In the genomic region with DNA sequence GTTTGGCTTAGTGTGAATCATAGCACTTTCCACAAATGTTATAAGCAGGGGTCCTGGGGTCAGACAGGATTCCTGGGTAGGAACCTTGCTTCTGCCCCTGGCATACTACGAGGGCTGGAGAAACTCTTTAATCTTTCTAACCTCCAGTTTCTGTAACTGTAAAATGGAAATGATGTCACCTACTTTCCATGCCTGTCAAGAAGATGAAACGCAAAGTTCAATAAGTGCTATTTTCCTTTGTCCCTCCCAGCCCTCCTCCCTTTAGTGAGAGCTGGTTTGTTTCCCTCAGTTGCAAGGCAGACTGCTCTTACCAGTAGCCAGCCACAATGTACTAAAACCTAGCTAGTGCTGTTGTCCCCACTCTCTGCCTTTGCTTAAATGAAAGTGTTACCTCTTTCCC, we compare ENCODE assay signal across 2 cellular contexts.
TF ChIP-seq lines count a peak whose summit lies in the region.

No MANE protein-coding gene starts in this region.

TF ChIP-seq in GM23338, 12 proteins besides CTCF, POLR2A, EP300 and RAD21 (continued from another document):
- TF ChIP-seq EZH2phosphoT487 (IDR thresholded peaks at IDR 0.05; ENCODE audit: unreplicated experiment), result no peak
- TF ChIP-seq REST (IDR thresholded peaks at IDR 0.05; ENCODE audit: unreplicated experiment), result no peak
- TF ChIP-seq POLR2AphosphoS5 (IDR thresholded peaks at IDR 0.05; ENCODE audit: low read depth), result no peak
- no peak for TF ChIP-seq ZNF114 (CRISPR knock-in tag; IDR thresholded peaks at IDR 0.05)
- TF ChIP-seq, protein P1, sequence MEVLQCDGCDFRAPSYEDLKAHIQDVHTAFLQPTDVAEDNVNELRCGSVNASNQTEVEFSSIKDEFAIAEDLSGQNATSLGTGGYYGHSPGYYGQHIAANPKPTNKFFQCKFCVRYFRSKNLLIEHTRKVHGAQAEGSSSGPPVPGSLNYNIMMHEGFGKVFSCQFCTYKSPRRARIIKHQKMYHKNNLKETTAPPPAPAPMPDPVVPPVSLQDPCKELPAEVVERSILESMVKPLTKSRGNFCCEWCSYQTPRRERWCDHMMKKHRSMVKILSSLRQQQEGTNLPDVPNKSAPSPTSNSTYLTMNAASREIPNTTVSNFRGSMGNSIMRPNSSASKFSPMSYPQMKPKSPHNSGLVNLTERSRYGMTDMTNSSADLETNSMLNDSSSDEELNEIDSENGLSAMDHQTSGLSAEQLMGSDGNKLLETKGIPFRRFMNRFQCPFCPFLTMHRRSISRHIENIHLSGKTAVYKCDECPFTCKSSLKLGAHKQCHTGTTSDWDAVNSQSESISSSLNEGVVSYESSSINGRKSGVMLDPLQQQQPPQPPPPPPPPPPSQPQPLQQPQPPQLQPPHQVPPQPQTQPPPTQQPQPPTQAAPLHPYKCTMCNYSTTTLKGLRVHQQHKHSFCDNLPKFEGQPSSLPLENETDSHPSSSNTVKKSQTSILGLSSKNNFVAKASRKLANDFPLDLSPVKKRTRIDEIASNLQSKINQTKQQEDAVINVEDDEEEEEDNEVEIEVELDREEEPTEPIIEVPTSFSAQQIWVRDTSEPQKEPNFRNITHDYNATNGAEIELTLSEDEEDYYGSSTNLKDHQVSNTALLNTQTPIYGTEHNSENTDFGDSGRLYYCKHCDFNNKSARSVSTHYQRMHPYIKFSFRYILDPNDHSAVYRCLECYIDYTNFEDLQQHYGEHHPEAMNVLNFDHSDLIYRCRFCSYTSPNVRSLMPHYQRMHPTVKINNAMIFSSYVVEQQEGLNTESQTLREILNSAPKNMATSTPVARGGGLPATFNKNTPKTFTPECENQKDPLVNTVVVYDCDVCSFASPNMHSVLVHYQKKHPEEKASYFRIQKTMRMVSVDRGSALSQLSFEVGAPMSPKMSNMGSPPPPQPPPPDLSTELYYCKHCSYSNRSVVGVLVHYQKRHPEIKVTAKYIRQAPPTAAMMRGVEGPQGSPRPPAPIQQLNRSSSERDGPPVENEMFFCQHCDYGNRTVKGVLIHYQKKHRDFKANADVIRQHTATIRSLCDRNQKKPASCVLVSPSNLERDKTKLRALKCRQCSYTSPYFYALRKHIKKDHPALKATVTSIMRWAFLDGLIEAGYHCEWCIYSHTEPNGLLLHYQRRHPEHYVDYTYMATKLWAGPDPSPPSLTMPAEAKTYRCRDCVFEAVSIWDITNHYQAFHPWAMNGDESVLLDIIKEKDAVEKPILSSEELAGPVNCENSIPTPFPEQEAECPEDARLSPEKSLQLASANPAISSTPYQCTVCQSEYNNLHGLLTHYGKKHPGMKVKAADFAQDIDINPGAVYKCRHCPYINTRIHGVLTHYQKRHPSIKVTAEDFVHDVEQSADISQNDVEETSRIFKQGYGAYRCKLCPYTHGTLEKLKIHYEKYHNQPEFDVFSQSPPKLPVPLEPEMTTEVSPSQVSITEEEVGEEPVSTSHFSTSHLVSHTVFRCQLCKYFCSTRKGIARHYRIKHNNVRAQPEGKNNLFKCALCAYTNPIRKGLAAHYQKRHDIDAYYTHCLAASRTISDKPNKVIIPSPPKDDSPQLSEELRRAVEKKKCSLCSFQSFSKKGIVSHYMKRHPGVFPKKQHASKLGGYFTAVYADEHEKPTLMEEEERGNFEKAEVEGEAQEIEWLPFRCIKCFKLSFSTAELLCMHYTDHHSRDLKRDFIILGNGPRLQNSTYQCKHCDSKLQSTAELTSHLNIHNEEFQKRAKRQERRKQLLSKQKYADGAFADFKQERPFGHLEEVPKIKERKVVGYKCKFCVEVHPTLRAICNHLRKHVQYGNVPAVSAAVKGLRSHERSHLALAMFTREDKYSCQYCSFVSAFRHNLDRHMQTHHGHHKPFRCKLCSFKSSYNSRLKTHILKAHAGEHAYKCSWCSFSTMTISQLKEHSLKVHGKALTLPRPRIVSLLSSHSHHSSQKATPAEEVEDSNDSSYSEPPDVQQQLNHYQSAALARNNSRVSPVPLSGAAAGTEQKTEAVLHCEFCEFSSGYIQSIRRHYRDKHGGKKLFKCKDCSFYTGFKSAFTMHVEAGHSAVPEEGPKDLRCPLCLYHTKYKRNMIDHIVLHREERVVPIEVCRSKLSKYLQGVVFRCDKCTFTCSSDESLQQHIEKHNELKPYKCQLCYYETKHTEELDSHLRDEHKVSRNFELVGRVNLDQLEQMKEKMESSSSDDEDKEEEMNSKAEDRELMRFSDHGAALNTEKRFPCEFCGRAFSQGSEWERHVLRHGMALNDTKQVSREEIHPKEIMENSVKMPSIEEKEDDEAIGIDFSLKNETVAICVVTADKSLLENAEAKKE (CRISPR knock-in tag; IDR thresholded peaks at IDR 0.05), result no peak
- no peak for TF ChIP-seq JUNB (IDR thresholded peaks at IDR 0.05; ENCODE audit: unreplicated experiment)
- TF ChIP-seq EZH2 (IDR thresholded peaks at IDR 0.05; ENCODE audit: low read depth, unreplicated experiment), result no peak
- no peak for TF ChIP-seq NANOG (IDR thresholded peaks at IDR 0.05; ENCODE audit: borderline replicate concordance)
TF ChIP-seq in GM23338: peak in this region for 0.

TF ChIP-seq in WTC11, 78 proteins besides CTCF, POLR2A, EP300 and RAD21 (continued from another document):
- TF ChIP-seq SOX15 (CRISPR knock-in tag; IDR thresholded peaks at IDR 0.05) (no peak), E2F5 (CRISPR knock-in tag; IDR thresholded peaks at IDR 0.05) (no peak), ETV6 (CRISPR knock-in tag; IDR thresholded peaks at IDR 0.05) (no peak), E2F4 (CRISPR knock-in tag; IDR thresholded peaks at IDR 0.05; ENCODE audit: borderline replicate concordance, low read depth) (no peak), ZNF121 (CRISPR knock-in tag; IDR thresholded peaks at IDR 0.05) (no peak)
- TF ChIP-seq, protein P2, sequence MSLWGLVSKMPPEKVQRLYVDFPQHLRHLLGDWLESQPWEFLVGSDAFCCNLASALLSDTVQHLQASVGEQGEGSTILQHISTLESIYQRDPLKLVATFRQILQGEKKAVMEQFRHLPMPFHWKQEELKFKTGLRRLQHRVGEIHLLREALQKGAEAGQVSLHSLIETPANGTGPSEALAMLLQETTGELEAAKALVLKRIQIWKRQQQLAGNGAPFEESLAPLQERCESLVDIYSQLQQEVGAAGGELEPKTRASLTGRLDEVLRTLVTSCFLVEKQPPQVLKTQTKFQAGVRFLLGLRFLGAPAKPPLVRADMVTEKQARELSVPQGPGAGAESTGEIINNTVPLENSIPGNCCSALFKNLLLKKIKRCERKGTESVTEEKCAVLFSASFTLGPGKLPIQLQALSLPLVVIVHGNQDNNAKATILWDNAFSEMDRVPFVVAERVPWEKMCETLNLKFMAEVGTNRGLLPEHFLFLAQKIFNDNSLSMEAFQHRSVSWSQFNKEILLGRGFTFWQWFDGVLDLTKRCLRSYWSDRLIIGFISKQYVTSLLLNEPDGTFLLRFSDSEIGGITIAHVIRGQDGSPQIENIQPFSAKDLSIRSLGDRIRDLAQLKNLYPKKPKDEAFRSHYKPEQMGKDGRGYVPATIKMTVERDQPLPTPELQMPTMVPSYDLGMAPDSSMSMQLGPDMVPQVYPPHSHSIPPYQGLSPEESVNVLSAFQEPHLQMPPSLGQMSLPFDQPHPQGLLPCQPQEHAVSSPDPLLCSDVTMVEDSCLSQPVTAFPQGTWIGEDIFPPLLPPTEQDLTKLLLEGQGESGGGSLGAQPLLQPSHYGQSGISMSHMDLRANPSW (CRISPR knock-in tag; conservative IDR thresholded peaks at IDR 0.05; ENCODE audit: low read depth), result no peak
TF ChIP-seq in WTC11: peak in this region for 0.
